8 cellular contexts compared by ENCODE assay signal in genomic region chr1:29703596-29703995, GRCh38.
DNase-seq lines count a peak whose midpoint lies in the region; ATAC-seq and TF ChIP-seq lines count a peak whose summit lies in the region.

No MANE protein-coding gene starts in this region.

- TF ChIP-seq CTCF in brain microvascular endothelial cell (IDR thresholded peaks at IDR 0.05; ENCODE audit: low read depth, low read length, missing control alignments): peak; percentile 91

- DNase-seq in NCI-H2171 treated with DMSO at 0.1 percent for 48 hours (lab: John Stamatoyannopoulos, UW) (peak; percentile 37), NCI-H2171 (lab: John Stamatoyannopoulos, UW) (no peak), NCI-H1930 (lab: John Stamatoyannopoulos, UW) (peak; percentile 3 to 25), brain microvascular endothelial cell (peak; percentile 42), left kidney (ENCODE audit: low read depth, low spot score) (peak; percentile 65), COR-L47 (lab: John Stamatoyannopoulos, UW) (no peak)
- no peak for DNase-seq in activated CD4-positive, CD25-positive, alpha-beta regulatory T cell treated with anti-CD3 and anti-CD28 coated beads, Interleukin-2, amount 50 U/mL, for 72 hours

- H3K4me3 ChIP-seq in brain microvascular endothelial cell (ENCODE audit: low read depth, low read length): no peak overlapping the region

- H3K36me3 ChIP-seq in brain microvascular endothelial cell (replicated peaks): no peaks in the 10 kb centered on the region

- H3K27ac ChIP-seq in brain microvascular endothelial cell: no peak overlapping the region

- H3K27me3 ChIP-seq in brain microvascular endothelial cell (replicated peaks): no peaks in the 10 kb centered on the region

- in situ Hi-C loops in brain microvascular endothelial cell (cut with HindIII; ENCODE audit: low pct_ligation_motif_present, low sequenced_read_pairs): loop anchor here (25.0 kb wide), 1 partner anchor 466 kb away; the partner anchor contains the start of genes MECR and PTPRU

- no peak for ATAC-seq in GM21381 (IDR thresholded peaks at IDR 0.05; ENCODE audit: unreplicated experiment)

Comparison
In these comparisons a context has a peak if more than half of its experiments do, and no peak if none do; other contexts are left out.
1. DNase-seq: peak in NCI-H2171 treated with DMSO at 0.1 percent for 48 hours (single experiment), NCI-H1930 (2 of 2), brain microvascular endothelial cell (single experiment) and left kidney (single experiment); none in NCI-H2171 (single experiment), COR-L47 (single experiment) and activated CD4-positive, CD25-positive, alpha-beta regulatory T cell treated with anti-CD3 and anti-CD28 coated beads, Interleukin-2, amount 50 U/mL, for 72 hours (single experiment).